18 cellular contexts compared by ENCODE assay signal in genomic region chrX:22742174-22742573, GRCh38.
DNase-seq lines count a peak whose midpoint lies in the region; ATAC-seq and TF ChIP-seq lines count a peak whose summit lies in the region.
"Had no signal": no experiment of that assay in that cellular context is flagged by ENCODE, and none has a peak within 500 bp of the region (broad histone marks: within the 10 kb centered on the region; RNA-seq: fewer than 3 reads in every experiment).

No MANE protein-coding gene starts in this region.

- no peaks in the 10 kb centered on the region for H3K27me3 ChIP-seq in uterus
- H3K27me3 ChIP-seq: suprapubic skin had no signal

- ATAC-seq in WTC11 (no peak), HG02870 (IDR thresholded peaks at IDR 0.05; ENCODE audit: unreplicated experiment) (no peak)

- H3K4me3 ChIP-seq in uterus, result no peak overlapping the region
- H3K4me3 ChIP-seq: suprapubic skin had no signal

- no peaks in the 10 kb centered on the region for H3K9me3 ChIP-seq in uterus
- H3K9me3 ChIP-seq: suprapubic skin had no signal

- H3K4me1 Mint-ChIP-seq in chondrocyte (ENCODE audit: low read depth) (peaks cover 21% of the 10 kb centered on the region), WTC11 (no peaks in the 10 kb centered on the region)
- H3K4me1 Mint-ChIP-seq: neural crest cell had no signal

- H3K4me1 ChIP-seq in uterus, result no peaks in the 10 kb centered on the region
- H3K4me1 ChIP-seq: suprapubic skin had no signal

- DNase-seq in Daoy (ENCODE audit: low read depth) (peak; percentile 2), NCI-H226 (peak; percentile 35), chondrocyte (ENCODE audit: low spot score) (no peak), myocyte (ENCODE audit: low read depth) (peak; percentile 19), WTC11 (ENCODE audit: low spot score) (no peak), uterus (no peak), MV-4-11 (lab: John Stamatoyannopoulos, UW) (no peak)
- DNase-seq: activated CD4-positive, alpha-beta T cell treated with anti-CD3 and anti-CD28 coated beads for 1 hour; DMS79; effector CD4-positive, alpha-beta T cell; retina; SHP77 treated with DMSO at 0.1 percent for 48 hours; stimulated activated CD4-positive, alpha-beta T cell treated with anti-CD3 and anti-CD28 coated beads, Interleukin-2, amount 100 ng/mL, for 24 hours; T-helper 2 cell had no signal

- intact Hi-C loops in uterus (cut with DNase I; ENCODE audit: low total_unique reads), result no loop called here

- H3K9me3 Mint-ChIP-seq in chondrocyte (ENCODE audit: low read depth) (no peaks in the 10 kb centered on the region), WTC11 (no peaks in the 10 kb centered on the region)
- H3K9me3 Mint-ChIP-seq: neural crest cell had no signal

- H3K27ac Mint-ChIP-seq in chondrocyte (ENCODE audit: unreplicated experiment) (peak overlapping the region; percentile 59), WTC11 (no peak overlapping the region)

- peak overlapping the region in 1 of 2 donors; percentile 4 for H3K27ac ChIP-seq in uterus
- H3K27ac ChIP-seq: C4-2B, suprapubic skin had no signal

- CTCF ChIA-PET in WTC11 (lab: Charles Lee), result no interaction called here

- no peak overlapping the region for H3K4me3 Mint-ChIP-seq in chondrocyte (ENCODE audit: unreplicated experiment)
- no peak overlapping the region for H3K4me3 Mint-ChIP-seq in WTC11
- H3K4me3 Mint-ChIP-seq: neural crest cell had no signal

- no peaks in the 10 kb centered on the region for H3K36me3 ChIP-seq in uterus
- H3K36me3 ChIP-seq: suprapubic skin had no signal

- TF ChIP-seq CTCF in chondrocyte (IDR thresholded peaks at IDR 0.05) (no peak), WTC11 (IDR thresholded peaks at IDR 0.05) (no peak), uterus (IDR thresholded peaks at IDR 0.05) (no peak)

- no peaks in the 10 kb centered on the region for H3K36me3 Mint-ChIP-seq in chondrocyte (ENCODE audit: low read depth)
- H3K36me3 Mint-ChIP-seq in WTC11, result no peaks in the 10 kb centered on the region

- no peaks in the 10 kb centered on the region for H3K27me3 Mint-ChIP-seq in chondrocyte (ENCODE audit: low read depth)
- H3K27me3 Mint-ChIP-seq in WTC11 (ENCODE audit: low read depth), result no peaks in the 10 kb centered on the region

- POLR2A ChIA-PET in WTC11 (lab: Charles Lee), result no interaction called here

- no peak for TF ChIP-seq POLR2A in uterus (IDR thresholded peaks at IDR 0.05)

TF ChIP-seq in WTC11, 78 proteins besides CTCF, POLR2A, EP300 and RAD21:
- TF ChIP-seq GTF2I (CRISPR knock-in tag; conservative IDR thresholded peaks at IDR 0.05) (no peak), FOXJ3 (CRISPR knock-in tag; IDR thresholded peaks at IDR 0.05; ENCODE audit: borderline replicate concordance) (no peak), FOXK1 (CRISPR knock-in tag; IDR thresholded peaks at IDR 0.05) (no peak), ZBTB21 (CRISPR knock-in tag; IDR thresholded peaks at IDR 0.05; ENCODE audit: borderline replicate concordance) (no peak), RELA (CRISPR knock-in tag; IDR thresholded peaks at IDR 0.05; ENCODE audit: borderline replicate concordance) (no peak), E2F4 (CRISPR knock-in tag; IDR thresholded peaks at IDR 0.05; ENCODE audit: borderline replicate concordance, low read depth) (no peak), GRHL2 (CRISPR knock-in tag; IDR thresholded peaks at IDR 0.05; ENCODE audit: insufficient replicate concordance, severe bottlenecking) (no peak), ZNF512 (CRISPR knock-in tag; IDR thresholded peaks at IDR 0.05; ENCODE audit: borderline replicate concordance) (no peak), ZNF138 (CRISPR knock-in tag; conservative IDR thresholded peaks at IDR 0.05) (no peak), GABPB1 (CRISPR knock-in tag; IDR thresholded peaks at IDR 0.05) (no peak)

Comparison
In these comparisons a context has a peak if more than half of its experiments do, and no peak if none do; other contexts are left out.
1. DNase-seq: peak in Daoy (single experiment), NCI-H226 (single experiment) and myocyte (single experiment); none in chondrocyte (single experiment), WTC11 (single experiment), uterus (0 of 2) and MV-4-11 (single experiment).